In genomic region chrX:129540725-129541184, GRCh38 we compare ENCODE assay signal across 8 cellular contexts. TPM values are rescaled to one million over a fixed set of nuclear protein-coding genes. Genes with fewer than 3 reads are reported as not detected.
DNase-seq lines count a peak whose midpoint lies in the region; ATAC-seq and TF ChIP-seq lines count a peak whose summit lies in the region.

No MANE protein-coding gene starts in this region.

- H3K9me3 ChIP-seq in GM23248 (ENCODE audit: low read depth) = no peaks in the 10 kb centered on the region
- H3K9me3 ChIP-seq in body of pancreas = no peaks in the 10 kb centered on the region
- H3K9me3 ChIP-seq in stomach smooth muscle (ENCODE audit: control insufficient read depth in 2 of 2, low read length in 2 of 2) = no peaks in the 10 kb centered on the region

- H4K20me1 ChIP-seq in GM23248 (ENCODE audit: insufficient read depth) = no peaks in the 10 kb centered on the region

- H3K9ac ChIP-seq in GM23248 (peak overlapping the region; percentile 94), stomach smooth muscle (ENCODE audit: low read length in 2 of 2) (peak overlapping the region; percentile 51 to 65)

- no peaks in the 10 kb centered on the region for H3K27me3 ChIP-seq in GM23248 (replicated peaks; ENCODE audit: insufficient read depth)
- no peaks in the 10 kb centered on the region for H3K27me3 ChIP-seq in body of pancreas
- no peaks in the 10 kb centered on the region for H3K27me3 ChIP-seq in stomach smooth muscle (ENCODE audit: control insufficient read depth in 1 of 2, insufficient read depth in 2 of 2, low read length in 2 of 2)

- in situ Hi-C loops in GM23248 (cut with MboI) = no loop called here

- H3K79me2 ChIP-seq in GM23248 (ENCODE audit: insufficient read depth) = peaks cover 12% of the 10 kb centered on the region; the same call in 1 of the 2 replicates

- 0 to 1% methylated on average over 7 to 10 of the region's 14 CpGs for WGBS in GM23248 (ENCODE audit: low coverage in 1 of 2, low lambda C conversion rate in 2 of 2, missing lambda C conversion rate in 2 of 2), 2 experiments
- 0 to 20% methylated on average over 2 to 9 of the region's 14 CpGs for WGBS in body of pancreas, 2 donors

- no peaks in the 10 kb centered on the region for H3F3A ChIP-seq in GM23248 (ENCODE audit: insufficient read depth)

- DNase-seq in D341Med (ENCODE audit: low spot score) = peak; percentile 36
- peak; percentile 39 for DNase-seq in GM23248
- DNase-seq in MV-4-11 (lab: John Stamatoyannopoulos, UW) = peak; percentile 35
- DNase-seq in body of pancreas = peak in 3 of 4 donors; percentile 3 to 13 (median 9)
- peak; percentile 33 to 61 for DNase-seq in left colon
- no peak for DNase-seq in globus pallidus (ENCODE audit: low spot score)
- no peak for DNase-seq in T1000 (lab: John Stamatoyannopoulos, UW)

- intact Hi-C loops in body of pancreas (cut with DNase I) (no loop called here), left colon (cut with DNase I, micrococcal nuclease) (no loop called here)

- TF ChIP-seq POLR2A in body of pancreas (IDR thresholded peaks at IDR 0.05) = no peak

- H3K27ac ChIP-seq in GM23248 (no peak overlapping the region), body of pancreas (peak overlapping the region in 2 of 4 donors; percentile 51 to 75), stomach smooth muscle (ENCODE audit: low read length) (no peak overlapping the region)

- H3K4me3 ChIP-seq in GM23248 = peak overlapping the region; percentile 78
- H3K4me3 ChIP-seq in body of pancreas = peak overlapping the region in 1 of 2 donors; percentile 50
- peak overlapping the region; percentile 71 to 72 for H3K4me3 ChIP-seq in stomach smooth muscle (ENCODE audit: low read length in 2 of 2)

- no peaks in the 10 kb centered on the region for H3K36me3 ChIP-seq in GM23248 (ENCODE audit: low read depth)
- no peaks in the 10 kb centered on the region for H3K36me3 ChIP-seq in body of pancreas (replicated peaks in 1 of 2; ENCODE audit: insufficient read depth in 1 of 2, low read depth in 2 of 2)
- no peaks in the 10 kb centered on the region for H3K36me3 ChIP-seq in stomach smooth muscle (ENCODE audit: control insufficient read depth in 2 of 2, insufficient read depth in 2 of 2, low read length in 2 of 2)

- ATAC-seq in body of pancreas (no peak), left colon (peak; percentile 92)

- H3K4me1 ChIP-seq in GM23248 (ENCODE audit: insufficient read depth) (no peaks in the 10 kb centered on the region), body of pancreas (peaks cover 3% of the 10 kb centered on the region), stomach smooth muscle (ENCODE audit: control insufficient read depth, insufficient read depth, low read length) (no peaks in the 10 kb centered on the region)

- no peaks in the 10 kb centered on the region for H3K9me2 ChIP-seq in GM23248 (ENCODE audit: insufficient read depth)

- peak overlapping the region; percentile 68 for H3K4me2 ChIP-seq in GM23248 (ENCODE audit: unreplicated experiment)

- H2AFZ ChIP-seq in GM23248 = peak overlapping the region; percentile 63; the same call in 1 of the 2 replicates

- no peak for TF ChIP-seq CTCF in body of pancreas (IDR thresholded peaks at IDR 0.05)

RNA-seq across cellular contexts. Expression of gene OCRL, which starts 0.7 kb away (rescaled TPM):
- 13.0 and 17.2 TPM in 2 replicates for total RNA-seq in GM23248 (2014; rRNA removed; shearing (Covaris generic))
- polyA plus RNA-seq in GM23248 (2016; fragmentation: Nextera tagmentation; extraction: Ambion mirVana) = 10.5 and 10.6 TPM in 2 replicates
- 1 to 10 TPM; 7.3 to 9.1 TPM for total RNA-seq in body of pancreas
- total RNA-seq in left colon = 10 to 100 TPM; 27.8 to 31.3 TPM

RNA-seq across cellular contexts. Expression of gene SMARCA1, which starts 17.5 kb away (rescaled TPM):
- 36.9 and 40.7 TPM in 2 replicates for total RNA-seq in GM23248 (2014; rRNA removed; shearing (Covaris generic))
- polyA plus RNA-seq in GM23248 (2016; fragmentation: Nextera tagmentation; extraction: Ambion mirVana) = 36.3 and 38.5 TPM in 2 replicates
- total RNA-seq in body of pancreas (10 to 100 TPM; 17.6 to 25.4 TPM), left colon (1 to 10 TPM; 2.8 to 7.0 TPM)

Comparison
In these comparisons a context has a peak if more than half of its experiments do, and no peak if none do; other contexts are left out.
1. DNase-seq: peak in D341Med (single experiment), GM23248 (single experiment), MV-4-11 (single experiment), body of pancreas (3 of 4) and left colon (2 of 2); none in globus pallidus (single experiment) and T1000 (single experiment).